1 cellular context compared by ENCODE assay signal in genomic region chr3:72993391-72993790, GRCh38.
TF ChIP-seq lines count a peak whose summit lies in the region.

No MANE protein-coding gene starts in this region.

TF ChIP-seq in GM23338, 12 proteins besides CTCF, POLR2A, EP300 and RAD21:
- TF ChIP-seq REST (IDR thresholded peaks at IDR 0.05; ENCODE audit: unreplicated experiment) (no peak), EZH2phosphoT487 (IDR thresholded peaks at IDR 0.05; ENCODE audit: unreplicated experiment) (no peak), STAT1 (IDR thresholded peaks at IDR 0.05; ENCODE audit: unreplicated experiment) (no peak), ZNF331 (CRISPR knock-in tag; IDR thresholded peaks at IDR 0.05; ENCODE audit: low read depth) (no peak), EZH2 (IDR thresholded peaks at IDR 0.05; ENCODE audit: low read depth, unreplicated experiment) (no peak), NANOG (IDR thresholded peaks at IDR 0.05; ENCODE audit: borderline replicate concordance) (no peak), ZNF462 (CRISPR knock-in tag; IDR thresholded peaks at IDR 0.05) (no peak), JUNB (IDR thresholded peaks at IDR 0.05; ENCODE audit: unreplicated experiment) (no peak), ETS1 (IDR thresholded peaks at IDR 0.05) (no peak), CREB1 (CRISPR knock-in tag; IDR thresholded peaks at IDR 0.05; ENCODE audit: low read depth) (no peak), ZNF114 (CRISPR knock-in tag; IDR thresholded peaks at IDR 0.05) (no peak), POLR2AphosphoS5 (IDR thresholded peaks at IDR 0.05; ENCODE audit: low read depth) (no peak)
TF ChIP-seq in GM23338: peak in this region for 0.
